ENCODE assay signal across 17 cellular contexts in the genomic region with DNA sequence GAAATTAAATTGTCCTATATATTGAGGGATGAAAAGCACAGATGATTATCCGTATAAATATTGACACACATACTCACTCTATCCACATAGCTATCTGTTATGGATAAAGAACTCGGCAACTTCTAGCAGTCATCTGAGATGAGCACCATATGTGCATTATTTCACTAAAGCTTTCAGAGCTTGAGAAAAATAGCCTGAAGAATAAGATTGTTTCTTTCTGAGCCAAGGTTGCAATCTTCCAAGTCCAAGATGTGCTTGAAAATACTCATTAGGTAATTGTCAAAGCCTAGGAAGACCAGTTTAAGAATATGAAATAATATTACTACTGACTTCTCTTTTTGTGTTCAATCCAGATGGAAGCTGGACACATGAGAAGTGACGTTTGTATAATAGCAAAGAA. TPM values are rescaled to one million over a fixed set of nuclear protein-coding genes. Genes with fewer than 3 reads are reported as not detected.
"Had no signal": no experiment of that assay in that cellular context is flagged by ENCODE, and none has a peak within 500 bp of the region (broad histone marks: within the 10 kb centered on the region; RNA-seq: fewer than 3 reads in every experiment).

No MANE protein-coding gene starts in this region.

- H3K4me3 Mint-ChIP-seq: activated CD4-positive, alpha-beta memory T cell treated with anti-CD3 and anti-CD28 coated beads for 36 hours; activated CD4-positive, alpha-beta T cell treated with anti-CD3 and anti-CD28 coated beads for 36 hours; activated CD8-positive, alpha-beta memory T cell treated with anti-CD3 and anti-CD28 coated beads, Interleukin-2, amount 10 ng/mL, durations not matched to agents 7 days and 5 days; activated naive CD4-positive, alpha-beta T cell treated with anti-CD3 and anti-CD28 coated beads, Interleukin-2, amount 10 ng/mL, durations not matched to agents 7 days and 5 days; memory B cell had no signal

- H3K4me3 ChIP-seq: colonic mucosa, thyroid gland, vagina had no signal

- H3K4me1 Mint-ChIP-seq: activated CD4-positive, alpha-beta T cell treated with anti-CD3 and anti-CD28 coated beads for 36 hours; activated CD8-positive, alpha-beta memory T cell treated with anti-CD3 and anti-CD28 coated beads, Interleukin-2, amount 10 ng/mL, durations not matched to agents 7 days and 5 days; activated naive CD4-positive, alpha-beta T cell treated with anti-CD3 and anti-CD28 coated beads, Interleukin-2, amount 10 ng/mL, durations not matched to agents 7 days and 5 days; memory B cell had no signal

- H3K4me1 ChIP-seq: colonic mucosa, vagina had no signal

- H3K27ac Mint-ChIP-seq: activated CD4-positive, alpha-beta memory T cell treated with anti-CD3 and anti-CD28 coated beads for 36 hours; activated CD4-positive, alpha-beta T cell treated with anti-CD3 and anti-CD28 coated beads for 36 hours; activated CD8-positive, alpha-beta memory T cell treated with anti-CD3 and anti-CD28 coated beads, Interleukin-2, amount 10 ng/mL, durations not matched to agents 7 days and 5 days; activated naive CD4-positive, alpha-beta T cell treated with anti-CD3 and anti-CD28 coated beads, Interleukin-2, amount 10 ng/mL, durations not matched to agents 7 days and 5 days; activated T-helper 2 cell treated with anti-CD3 and anti-CD28 coated beads, Interferon-gamma antibody, Interleukin-2, Interleukin-4, amounts not matched to agents 10 μg/mL and 5 μg/mL and 100 μg/mL, durations not matched to agents 14 hours and 24 hours and 36 hours; memory B cell had no signal

- H3K36me3 Mint-ChIP-seq: activated CD4-positive, alpha-beta memory T cell treated with anti-CD3 and anti-CD28 coated beads for 36 hours; activated CD8-positive, alpha-beta memory T cell treated with anti-CD3 and anti-CD28 coated beads, Interleukin-2, amount 10 ng/mL, durations not matched to agents 7 days and 5 days; activated naive CD4-positive, alpha-beta T cell treated with anti-CD3 and anti-CD28 coated beads, Interleukin-2, amount 10 ng/mL, durations not matched to agents 7 days and 5 days; memory B cell had no signal

- DNase-seq: activated CD4-positive, alpha-beta memory T cell treated with anti-CD3 and anti-CD28 coated beads for 36 hours; activated CD4-positive, alpha-beta T cell treated with anti-CD3 and anti-CD28 coated beads for 36 hours; activated CD8-positive, alpha-beta memory T cell treated with anti-CD3 and anti-CD28 coated beads, Interleukin-2, amount 10 ng/mL, durations not matched to agents 7 days and 5 days; activated naive CD4-positive, alpha-beta T cell treated with anti-CD3 and anti-CD28 coated beads, Interleukin-2, amount 10 ng/mL, durations not matched to agents 7 days and 5 days; activated T-cell treated with anti-CD3 and anti-CD28 coated beads, Interleukin-2, amount 50 U/mL, for 1 hour; caudate nucleus; colonic mucosa; effector CD8-positive, alpha-beta T cell; head of caudate nucleus; left colon; stimulated activated CD4-positive, alpha-beta T cell treated with anti-CD3 and anti-CD28 coated beads, Interleukin-12 subunit alpha, Interleukin-12 subunit beta, amount 100 ng/mL, for 4 hours; stimulated activated CD4-positive, alpha-beta T cell treated with anti-CD3 and anti-CD28 coated beads, Interleukin-2, amount 100 ng/mL, for 24 hours; T-helper 2 cell; thyroid gland had no signal

- H3K9me3 ChIP-seq: colonic mucosa, thyroid gland, vagina had no signal

- H3K27ac ChIP-seq: colonic mucosa, thyroid gland had no signal

- H3K36me3 ChIP-seq: colonic mucosa, thyroid gland, vagina had no signal

- ATAC-seq: activated CD4-positive, alpha-beta T cell treated with anti-CD3 and anti-CD28 coated beads for 36 hours; activated CD8-positive, alpha-beta memory T cell treated with anti-CD3 and anti-CD28 coated beads, Interleukin-2, amount 10 ng/mL, durations not matched to agents 7 days and 5 days; left colon had no signal

- H3K9me3 Mint-ChIP-seq: activated CD4-positive, alpha-beta memory T cell treated with anti-CD3 and anti-CD28 coated beads for 36 hours; activated naive CD4-positive, alpha-beta T cell treated with anti-CD3 and anti-CD28 coated beads, Interleukin-2, amount 10 ng/mL, durations not matched to agents 7 days and 5 days; activated T-helper 2 cell treated with anti-CD3 and anti-CD28 coated beads, Interferon-gamma antibody, Interleukin-2, Interleukin-4, amounts not matched to agents 10 μg/mL and 5 μg/mL and 100 μg/mL, durations not matched to agents 14 hours and 24 hours and 36 hours; memory B cell had no signal

- H3K27me3 ChIP-seq: colonic mucosa, thyroid gland, vagina had no signal

- H3K27me3 Mint-ChIP-seq: activated naive CD4-positive, alpha-beta T cell treated with anti-CD3 and anti-CD28 coated beads, Interleukin-2, amount 10 ng/mL, durations not matched to agents 7 days and 5 days; memory B cell had no signal

RNA-seq across cellular contexts. Expression of a gene that starts 40.5 kb away (rescaled TPM):
- total RNA-seq: activated CD4-positive, alpha-beta memory T cell treated with anti-CD3 and anti-CD28 coated beads for 36 hours; activated CD4-positive, alpha-beta T cell treated with anti-CD3 and anti-CD28 coated beads for 36 hours; activated T-helper 2 cell treated with anti-CD3 and anti-CD28 coated beads, Interferon-gamma antibody, Interleukin-2, Interleukin-4, amounts not matched to agents 10 μg/mL and 5 μg/mL and 100 μg/mL, durations not matched to agents 14 hours and 24 hours and 36 hours had no signal
